ENCODE assay signal across 8 cellular contexts in the genomic region with DNA sequence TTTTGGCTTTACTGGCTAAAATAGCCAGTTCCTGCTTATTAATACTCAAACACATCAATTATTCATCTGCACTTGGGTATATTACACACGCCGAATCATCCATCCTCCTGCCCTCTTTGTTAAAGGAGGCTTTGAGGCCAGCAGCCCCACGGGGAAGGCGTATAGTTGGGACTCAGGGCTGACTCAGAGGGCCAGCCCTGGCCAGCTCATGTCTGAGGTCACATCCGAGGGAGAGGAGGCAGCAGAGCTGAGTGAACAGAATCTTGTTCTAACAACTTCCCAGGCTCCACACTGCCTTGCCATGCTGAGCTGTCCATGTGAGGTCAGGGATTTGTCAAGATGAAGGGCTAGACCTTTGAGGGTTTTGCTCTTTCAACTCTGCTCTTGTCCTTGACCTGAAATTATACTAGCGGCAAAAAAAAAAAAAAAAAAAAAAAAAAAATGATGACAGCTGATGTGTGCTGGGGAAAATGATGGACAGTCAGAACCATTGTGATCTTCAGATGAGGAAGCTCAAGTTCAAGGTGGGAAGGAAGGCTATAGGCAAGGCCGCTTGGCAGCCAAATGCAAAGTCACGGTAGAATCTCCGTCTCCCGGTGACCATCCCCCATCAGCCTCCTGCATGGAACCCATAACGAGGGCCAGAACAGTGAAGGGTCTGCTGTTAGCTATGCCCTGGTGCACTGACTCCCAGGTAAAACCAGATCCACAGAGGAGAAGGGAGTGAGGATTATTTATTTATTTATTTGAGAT. TPM values are rescaled to one million over a fixed set of nuclear protein-coding genes. Genes with fewer than 3 reads are reported as not detected.
DNase-seq lines count a peak whose midpoint lies in the region; ATAC-seq, FAIRE-seq and TF ChIP-seq lines count a peak whose summit lies in the region.

No MANE protein-coding gene starts in this region.

- H3K9me3 ChIP-seq in AG04450 (ENCODE audit: control insufficient read depth, insufficient read depth, low read length), result no peaks in the 10 kb centered on the region

- no peaks in the 10 kb centered on the region for H3K27me3 Mint-ChIP-seq in WTC11 (ENCODE audit: low read depth)

- no peak overlapping the region for H3K4me3 ChIP-seq in AG04450 (ENCODE audit: low read depth, low read length)

- TF ChIP-seq POLR2A in H54 (IDR thresholded peaks at IDR 0.05; ENCODE audit: low read depth, low read length), result no peak

- peaks cover 6% of the 10 kb centered on the region; the same call in 1 of the 2 replicates for H3K9me3 Mint-ChIP-seq in WTC11

- POLR2A ChIA-PET in AG04450 (lab: Yijun Ruan, JAX) (interaction anchor here (0.6 kb wide), 1 partner anchor 12 kb away, joined by 3 read pairs; no protein-coding TSS in a partner anchor), WTC11 (lab: Charles Lee) (interaction anchor here (0.7 kb wide), 1 partner anchor 343 kb away, joined by 4 read pairs; a partner anchor contains a TSS)

- H3K4me3 Mint-ChIP-seq in WTC11, result no peak overlapping the region

- no peaks in the 10 kb centered on the region for H3K27me3 ChIP-seq in AG04450 (ENCODE audit: control insufficient read depth, insufficient read depth, low read length)

- TF ChIP-seq CTCF in AG04450 (IDR thresholded peaks at IDR 0.05; ENCODE audit: low read depth, low read length), result no peak
- no peak for TF ChIP-seq CTCF in WTC11 (IDR thresholded peaks at IDR 0.05)

- no peaks in the 10 kb centered on the region for H3K36me3 Mint-ChIP-seq in WTC11

- peaks cover 11% of the 10 kb centered on the region for H3K4me1 Mint-ChIP-seq in WTC11

- peak overlapping the region; percentile 14; the same call in 1 of the 2 replicates for H3K27ac Mint-ChIP-seq in WTC11

- FAIRE-seq in H54 (lab: Jason Lieb, UNC), result peak; percentile 99

- H3K27ac ChIP-seq in AG04450 (ENCODE audit: low read depth, low read length), result peak overlapping the region; percentile 73

- peak; percentile 76 for DNase-seq in AG04450 (ENCODE audit: low read depth, low spot score)
- DNase-seq in H54 (ENCODE audit: insufficient read length, low spot score), result peak; percentile 90
- DNase-seq in WTC11 (ENCODE audit: low spot score), result no peak
- peak; percentile 82 for DNase-seq in kidney glomerular epithelial cell (lab: John Stamatoyannopoulos, UW)
- no peak for DNase-seq in OCI-M2 (lab: John Stamatoyannopoulos, UW; ENCODE audit: unreplicated experiment)
- no peak for DNase-seq in SHP77 (lab: John Stamatoyannopoulos, UW)

- ATAC-seq in WTC11, result peak; percentile 68; the same call in 1 of the 2 replicates
- ATAC-seq in HG02973 (IDR thresholded peaks at IDR 0.05; ENCODE audit: unreplicated experiment), result no peak
- ATAC-seq in GM18868 (IDR thresholded peaks at IDR 0.05; ENCODE audit: unreplicated experiment), result no peak

- CTCF ChIA-PET in AG04450 (lab: Charles Lee) (interaction anchor here (0.8 to 1.2 kb wide), 3 partner anchors 18 to 30 kb away, joined by 3 to 10 read pairs (median 3); no protein-coding TSS in a partner anchor), WTC11 (lab: Charles Lee) (interaction anchor here (0.7 to 1.0 kb wide), 3 partner anchors 18 to 678 kb away, joined by 3 to 9 read pairs (median 3); no protein-coding TSS in a partner anchor)

TF ChIP-seq in WTC11, 78 proteins besides CTCF, POLR2A, EP300 and RAD21:
- TF ChIP-seq FOXP1 (CRISPR knock-in tag; IDR thresholded peaks at IDR 0.05; ENCODE audit: borderline replicate concordance), result no peak
- TF ChIP-seq, protein P1, sequence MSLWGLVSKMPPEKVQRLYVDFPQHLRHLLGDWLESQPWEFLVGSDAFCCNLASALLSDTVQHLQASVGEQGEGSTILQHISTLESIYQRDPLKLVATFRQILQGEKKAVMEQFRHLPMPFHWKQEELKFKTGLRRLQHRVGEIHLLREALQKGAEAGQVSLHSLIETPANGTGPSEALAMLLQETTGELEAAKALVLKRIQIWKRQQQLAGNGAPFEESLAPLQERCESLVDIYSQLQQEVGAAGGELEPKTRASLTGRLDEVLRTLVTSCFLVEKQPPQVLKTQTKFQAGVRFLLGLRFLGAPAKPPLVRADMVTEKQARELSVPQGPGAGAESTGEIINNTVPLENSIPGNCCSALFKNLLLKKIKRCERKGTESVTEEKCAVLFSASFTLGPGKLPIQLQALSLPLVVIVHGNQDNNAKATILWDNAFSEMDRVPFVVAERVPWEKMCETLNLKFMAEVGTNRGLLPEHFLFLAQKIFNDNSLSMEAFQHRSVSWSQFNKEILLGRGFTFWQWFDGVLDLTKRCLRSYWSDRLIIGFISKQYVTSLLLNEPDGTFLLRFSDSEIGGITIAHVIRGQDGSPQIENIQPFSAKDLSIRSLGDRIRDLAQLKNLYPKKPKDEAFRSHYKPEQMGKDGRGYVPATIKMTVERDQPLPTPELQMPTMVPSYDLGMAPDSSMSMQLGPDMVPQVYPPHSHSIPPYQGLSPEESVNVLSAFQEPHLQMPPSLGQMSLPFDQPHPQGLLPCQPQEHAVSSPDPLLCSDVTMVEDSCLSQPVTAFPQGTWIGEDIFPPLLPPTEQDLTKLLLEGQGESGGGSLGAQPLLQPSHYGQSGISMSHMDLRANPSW (CRISPR knock-in tag; conservative IDR thresholded peaks at IDR 0.05; ENCODE audit: low read depth), result no peak
- TF ChIP-seq, protein P2, sequence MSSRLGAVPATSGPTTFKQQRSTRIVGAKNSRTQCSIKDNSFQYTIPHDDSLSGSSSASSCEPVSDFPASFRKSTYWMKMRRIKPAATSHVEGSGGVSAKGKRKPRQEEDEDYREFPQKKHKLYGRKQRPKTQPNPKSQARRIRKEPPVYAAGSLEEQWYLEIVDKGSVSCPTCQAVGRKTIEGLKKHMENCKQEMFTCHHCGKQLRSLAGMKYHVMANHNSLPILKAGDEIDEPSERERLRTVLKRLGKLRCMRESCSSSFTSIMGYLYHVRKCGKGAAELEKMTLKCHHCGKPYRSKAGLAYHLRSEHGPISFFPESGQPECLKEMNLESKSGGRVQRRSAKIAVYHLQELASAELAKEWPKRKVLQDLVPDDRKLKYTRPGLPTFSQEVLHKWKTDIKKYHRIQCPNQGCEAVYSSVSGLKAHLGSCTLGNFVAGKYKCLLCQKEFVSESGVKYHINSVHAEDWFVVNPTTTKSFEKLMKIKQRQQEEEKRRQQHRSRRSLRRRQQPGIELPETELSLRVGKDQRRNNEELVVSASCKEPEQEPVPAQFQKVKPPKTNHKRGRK (CRISPR knock-in tag; IDR thresholded peaks at IDR 0.05; ENCODE audit: borderline replicate concordance), result no peak
- TF ChIP-seq, protein P3, sequence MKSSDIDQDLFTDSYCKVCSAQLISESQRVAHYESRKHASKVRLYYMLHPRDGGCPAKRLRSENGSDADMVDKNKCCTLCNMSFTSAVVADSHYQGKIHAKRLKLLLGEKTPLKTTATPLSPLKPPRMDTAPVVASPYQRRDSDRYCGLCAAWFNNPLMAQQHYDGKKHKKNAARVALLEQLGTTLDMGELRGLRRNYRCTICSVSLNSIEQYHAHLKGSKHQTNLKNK (CRISPR knock-in tag; IDR thresholded peaks at IDR 0.05), result no peak
TF ChIP-seq in WTC11: peak in this region for 0.

RNA-seq across cellular contexts. Expression of a gene that starts 12.5 kb away (rescaled TPM):
- 81.3 and 109 TPM in 2 replicates for polyA plus RNA-seq in AG04450 (2011; rRNA removed)
- polyA minus RNA-seq in AG04450 (2011; rRNA and poly(A)+ RNA removed), result 91.3 and 104 TPM in 2 replicates
- 82.2 to 93.7 TPM (median 83.0 TPM) in 3 replicates for total RNA-seq in WTC11 (2021)

RNA-seq across cellular contexts. Expression of a gene that starts 38.7 kb away (rescaled TPM):
- 365 and 477 TPM in 2 replicates for polyA plus RNA-seq in AG04450 (2011; rRNA removed)
- 177 and 257 TPM in 2 replicates for polyA minus RNA-seq in AG04450 (2011; rRNA and poly(A)+ RNA removed)
- total RNA-seq in WTC11 (2021), result 224 to 282 TPM (median 236 TPM) in 3 replicates

Comparison
In these comparisons a context has a peak if more than half of its experiments do, and no peak if none do; other contexts are left out.
1. DNase-seq: peak in AG04450 (single experiment), H54 (single experiment) and kidney glomerular epithelial cell (single experiment); none in WTC11 (single experiment), OCI-M2 (single experiment) and SHP77 (0 of 2).